ENCODE assay signal across 31 cellular contexts in genomic region chr6:166659581-166659980, GRCh38.
"Had no signal": no experiment of that assay in that cellular context is flagged by ENCODE, and none has a peak within 500 bp of the region (broad histone marks: within the 10 kb centered on the region; RNA-seq: fewer than 3 reads in every experiment).

No MANE protein-coding gene starts in this region.

- H3K9me3 ChIP-seq: MG63 had no signal

- H3K4me3 ChIP-seq: MG63 had no signal

- H3K9ac ChIP-seq: KMS-11 had no signal

- DNase-seq: Karpas-422, Kasumi-1, KG1, MG63, MM.1S, MV-4-11, NCI-H1048, NCI-H1092, NCI-H1092 treated with DMSO at 0.1 percent for 48 hours, NCI-H1105, NCI-H1105 treated with DMSO at 0.1 percent for 48 hours, NCI-H1417 treated with DMSO at 0.1 percent for 48 hours, NCI-H1436, NCI-H1436 treated with DMSO at 0.1 percent for 48 hours, NCI-H1694, NCI-H1694 treated with DMSO at 0.1 percent for 48 hours, NCI-H187, NCI-H187 treated with DMSO at 0.1 percent for 48 hours, NCI-H2029, NCI-H2029 treated with DMSO at 0.1 percent for 48 hours, NCI-H2081, NCI-H2081 treated with DMSO at 0.1 percent for 48 hours, NCI-H2107, NCI-H2171, NCI-H2171 treated with DMSO at 0.1 percent for 48 hours, NCI-H2227 treated with DMSO at 0.1 percent for 48 hours, NCI-H226, NCI-H345, NCI-H446, NCI-H446 treated with DMSO at 0.1 percent for 48 hours had no signal

- H3K4me2 ChIP-seq: KMS-11 had no signal

- H3K27me3 ChIP-seq: MG63 had no signal

- H3K27ac ChIP-seq: KMS-11 had no signal

- H3K36me3 ChIP-seq: MG63 had no signal
